In the genomic region with DNA sequence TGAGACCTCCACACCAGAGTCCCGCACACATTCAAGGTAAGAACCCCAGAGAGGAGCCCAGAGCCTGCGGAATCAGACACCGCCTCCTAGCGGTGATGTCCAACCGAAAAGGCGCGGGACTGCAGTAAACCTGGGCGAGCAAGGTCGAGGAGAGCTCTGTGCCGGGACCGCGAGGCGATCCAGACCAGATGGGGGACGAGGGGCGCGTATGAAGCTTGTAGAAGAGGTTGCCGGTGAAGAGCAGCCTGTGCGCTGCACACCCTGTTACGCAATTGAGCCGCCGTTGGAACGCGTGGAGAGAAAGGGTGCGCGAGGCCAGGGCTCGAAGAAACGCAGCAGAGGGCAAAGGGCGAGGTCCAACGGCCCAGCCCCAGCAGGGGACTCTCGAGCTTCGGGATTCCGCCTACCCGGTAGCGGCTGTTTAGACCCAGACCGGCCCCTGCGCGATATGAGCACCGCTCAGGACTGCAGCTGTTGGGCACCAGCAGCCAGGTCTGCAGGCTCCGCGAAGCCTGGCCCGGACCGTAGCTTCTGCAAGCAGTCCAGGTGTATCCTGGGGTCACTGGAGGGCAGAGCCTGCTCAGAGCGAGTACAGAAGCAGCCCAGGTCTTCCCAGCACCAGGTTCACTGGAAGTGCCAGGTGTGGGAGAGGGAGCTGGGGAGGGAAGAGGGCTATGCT, we compare ENCODE assay signal across 1 cellular context.
A peak's percentile ranks its signal among the peaks of the same experiment; 100 is the strongest.
TF ChIP-seq lines count a peak whose summit lies in the region.

No MANE protein-coding gene starts in this region.

TF ChIP-seq in WTC11, 78 proteins besides CTCF, POLR2A, EP300 and RAD21 (continued from another document):
- TF ChIP-seq, protein P1, sequence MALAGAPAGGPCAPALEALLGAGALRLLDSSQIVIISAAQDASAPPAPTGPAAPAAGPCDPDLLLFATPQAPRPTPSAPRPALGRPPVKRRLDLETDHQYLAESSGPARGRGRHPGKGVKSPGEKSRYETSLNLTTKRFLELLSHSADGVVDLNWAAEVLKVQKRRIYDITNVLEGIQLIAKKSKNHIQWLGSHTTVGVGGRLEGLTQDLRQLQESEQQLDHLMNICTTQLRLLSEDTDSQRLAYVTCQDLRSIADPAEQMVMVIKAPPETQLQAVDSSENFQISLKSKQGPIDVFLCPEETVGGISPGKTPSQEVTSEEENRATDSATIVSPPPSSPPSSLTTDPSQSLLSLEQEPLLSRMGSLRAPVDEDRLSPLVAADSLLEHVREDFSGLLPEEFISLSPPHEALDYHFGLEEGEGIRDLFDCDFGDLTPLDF (CRISPR knock-in tag; IDR thresholded peaks at IDR 0.05): no peak
- TF ChIP-seq, protein P2, sequence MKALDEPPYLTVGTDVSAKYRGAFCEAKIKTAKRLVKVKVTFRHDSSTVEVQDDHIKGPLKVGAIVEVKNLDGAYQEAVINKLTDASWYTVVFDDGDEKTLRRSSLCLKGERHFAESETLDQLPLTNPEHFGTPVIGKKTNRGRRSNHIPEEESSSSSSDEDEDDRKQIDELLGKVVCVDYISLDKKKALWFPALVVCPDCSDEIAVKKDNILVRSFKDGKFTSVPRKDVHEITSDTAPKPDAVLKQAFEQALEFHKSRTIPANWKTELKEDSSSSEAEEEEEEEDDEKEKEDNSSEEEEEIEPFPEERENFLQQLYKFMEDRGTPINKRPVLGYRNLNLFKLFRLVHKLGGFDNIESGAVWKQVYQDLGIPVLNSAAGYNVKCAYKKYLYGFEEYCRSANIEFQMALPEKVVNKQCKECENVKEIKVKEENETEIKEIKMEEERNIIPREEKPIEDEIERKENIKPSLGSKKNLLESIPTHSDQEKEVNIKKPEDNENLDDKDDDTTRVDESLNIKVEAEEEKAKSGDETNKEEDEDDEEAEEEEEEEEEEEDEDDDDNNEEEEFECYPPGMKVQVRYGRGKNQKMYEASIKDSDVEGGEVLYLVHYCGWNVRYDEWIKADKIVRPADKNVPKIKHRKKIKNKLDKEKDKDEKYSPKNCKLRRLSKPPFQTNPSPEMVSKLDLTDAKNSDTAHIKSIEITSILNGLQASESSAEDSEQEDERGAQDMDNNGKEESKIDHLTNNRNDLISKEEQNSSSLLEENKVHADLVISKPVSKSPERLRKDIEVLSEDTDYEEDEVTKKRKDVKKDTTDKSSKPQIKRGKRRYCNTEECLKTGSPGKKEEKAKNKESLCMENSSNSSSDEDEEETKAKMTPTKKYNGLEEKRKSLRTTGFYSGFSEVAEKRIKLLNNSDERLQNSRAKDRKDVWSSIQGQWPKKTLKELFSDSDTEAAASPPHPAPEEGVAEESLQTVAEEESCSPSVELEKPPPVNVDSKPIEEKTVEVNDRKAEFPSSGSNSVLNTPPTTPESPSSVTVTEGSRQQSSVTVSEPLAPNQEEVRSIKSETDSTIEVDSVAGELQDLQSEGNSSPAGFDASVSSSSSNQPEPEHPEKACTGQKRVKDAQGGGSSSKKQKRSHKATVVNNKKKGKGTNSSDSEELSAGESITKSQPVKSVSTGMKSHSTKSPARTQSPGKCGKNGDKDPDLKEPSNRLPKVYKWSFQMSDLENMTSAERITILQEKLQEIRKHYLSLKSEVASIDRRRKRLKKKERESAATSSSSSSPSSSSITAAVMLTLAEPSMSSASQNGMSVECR (CRISPR knock-in tag; IDR thresholded peaks at IDR 0.05; ENCODE audit: borderline replicate concordance): no peak
- TF ChIP-seq GABPB1 (CRISPR knock-in tag; IDR thresholded peaks at IDR 0.05) (peak; percentile 42; the same call in 1 of the 2 replicates), OVOL2 (CRISPR knock-in tag; IDR thresholded peaks at IDR 0.05; ENCODE audit: borderline replicate concordance) (no peak), ESRRA (CRISPR knock-in tag; IDR thresholded peaks at IDR 0.05; ENCODE audit: borderline replicate concordance) (no peak), ZNF138 (CRISPR knock-in tag; conservative IDR thresholded peaks at IDR 0.05) (no peak), FOXP1 (CRISPR knock-in tag; IDR thresholded peaks at IDR 0.05; ENCODE audit: borderline replicate concordance) (peak; percentile 41; the same call in 1 of the 2 replicates), ZNF121 (CRISPR knock-in tag; IDR thresholded peaks at IDR 0.05) (no peak), SMAD4 (CRISPR knock-in tag; IDR thresholded peaks at IDR 0.05) (no peak), NFE2L1 (CRISPR knock-in tag; IDR thresholded peaks at IDR 0.05) (no peak), ZNF396 (CRISPR knock-in tag; IDR thresholded peaks at IDR 0.05; ENCODE audit: borderline replicate concordance) (no peak), ZNF416 (CRISPR knock-in tag; IDR thresholded peaks at IDR 0.05) (no peak), JUN (CRISPR knock-in tag; IDR thresholded peaks at IDR 0.05) (no peak)
- TF ChIP-seq, protein P3, sequence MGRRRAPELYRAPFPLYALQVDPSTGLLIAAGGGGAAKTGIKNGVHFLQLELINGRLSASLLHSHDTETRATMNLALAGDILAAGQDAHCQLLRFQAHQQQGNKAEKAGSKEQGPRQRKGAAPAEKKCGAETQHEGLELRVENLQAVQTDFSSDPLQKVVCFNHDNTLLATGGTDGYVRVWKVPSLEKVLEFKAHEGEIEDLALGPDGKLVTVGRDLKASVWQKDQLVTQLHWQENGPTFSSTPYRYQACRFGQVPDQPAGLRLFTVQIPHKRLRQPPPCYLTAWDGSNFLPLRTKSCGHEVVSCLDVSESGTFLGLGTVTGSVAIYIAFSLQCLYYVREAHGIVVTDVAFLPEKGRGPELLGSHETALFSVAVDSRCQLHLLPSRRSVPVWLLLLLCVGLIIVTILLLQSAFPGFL (CRISPR knock-in tag; IDR thresholded peaks at IDR 0.05; ENCODE audit: borderline replicate concordance): no peak
- TF ChIP-seq, protein P4, sequence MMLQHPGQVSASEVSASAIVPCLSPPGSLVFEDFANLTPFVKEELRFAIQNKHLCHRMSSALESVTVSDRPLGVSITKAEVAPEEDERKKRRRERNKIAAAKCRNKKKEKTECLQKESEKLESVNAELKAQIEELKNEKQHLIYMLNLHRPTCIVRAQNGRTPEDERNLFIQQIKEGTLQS (CRISPR knock-in tag; conservative IDR thresholded peaks at IDR 0.05): no peak
- TF ChIP-seq, protein P5, sequence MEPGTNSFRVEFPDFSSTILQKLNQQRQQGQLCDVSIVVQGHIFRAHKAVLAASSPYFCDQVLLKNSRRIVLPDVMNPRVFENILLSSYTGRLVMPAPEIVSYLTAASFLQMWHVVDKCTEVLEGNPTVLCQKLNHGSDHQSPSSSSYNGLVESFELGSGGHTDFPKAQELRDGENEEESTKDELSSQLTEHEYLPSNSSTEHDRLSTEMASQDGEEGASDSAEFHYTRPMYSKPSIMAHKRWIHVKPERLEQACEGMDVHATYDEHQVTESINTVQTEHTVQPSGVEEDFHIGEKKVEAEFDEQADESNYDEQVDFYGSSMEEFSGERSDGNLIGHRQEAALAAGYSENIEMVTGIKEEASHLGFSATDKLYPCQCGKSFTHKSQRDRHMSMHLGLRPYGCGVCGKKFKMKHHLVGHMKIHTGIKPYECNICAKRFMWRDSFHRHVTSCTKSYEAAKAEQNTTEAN (CRISPR knock-in tag; IDR thresholded peaks at IDR 0.05): peak; percentile 52; the same call in 1 of the 2 replicates
- TF ChIP-seq, protein P6, sequence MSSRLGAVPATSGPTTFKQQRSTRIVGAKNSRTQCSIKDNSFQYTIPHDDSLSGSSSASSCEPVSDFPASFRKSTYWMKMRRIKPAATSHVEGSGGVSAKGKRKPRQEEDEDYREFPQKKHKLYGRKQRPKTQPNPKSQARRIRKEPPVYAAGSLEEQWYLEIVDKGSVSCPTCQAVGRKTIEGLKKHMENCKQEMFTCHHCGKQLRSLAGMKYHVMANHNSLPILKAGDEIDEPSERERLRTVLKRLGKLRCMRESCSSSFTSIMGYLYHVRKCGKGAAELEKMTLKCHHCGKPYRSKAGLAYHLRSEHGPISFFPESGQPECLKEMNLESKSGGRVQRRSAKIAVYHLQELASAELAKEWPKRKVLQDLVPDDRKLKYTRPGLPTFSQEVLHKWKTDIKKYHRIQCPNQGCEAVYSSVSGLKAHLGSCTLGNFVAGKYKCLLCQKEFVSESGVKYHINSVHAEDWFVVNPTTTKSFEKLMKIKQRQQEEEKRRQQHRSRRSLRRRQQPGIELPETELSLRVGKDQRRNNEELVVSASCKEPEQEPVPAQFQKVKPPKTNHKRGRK (CRISPR knock-in tag; IDR thresholded peaks at IDR 0.05; ENCODE audit: borderline replicate concordance): no peak
- TF ChIP-seq, protein P7, sequence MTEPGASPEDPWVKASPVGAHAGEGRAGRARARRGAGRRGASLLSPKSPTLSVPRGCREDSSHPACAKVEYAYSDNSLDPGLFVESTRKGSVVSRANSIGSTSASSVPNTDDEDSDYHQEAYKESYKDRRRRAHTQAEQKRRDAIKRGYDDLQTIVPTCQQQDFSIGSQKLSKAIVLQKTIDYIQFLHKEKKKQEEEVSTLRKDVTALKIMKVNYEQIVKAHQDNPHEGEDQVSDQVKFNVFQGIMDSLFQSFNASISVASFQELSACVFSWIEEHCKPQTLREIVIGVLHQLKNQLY (CRISPR knock-in tag; IDR thresholded peaks at IDR 0.05): no peak
- TF ChIP-seq, protein P8, sequence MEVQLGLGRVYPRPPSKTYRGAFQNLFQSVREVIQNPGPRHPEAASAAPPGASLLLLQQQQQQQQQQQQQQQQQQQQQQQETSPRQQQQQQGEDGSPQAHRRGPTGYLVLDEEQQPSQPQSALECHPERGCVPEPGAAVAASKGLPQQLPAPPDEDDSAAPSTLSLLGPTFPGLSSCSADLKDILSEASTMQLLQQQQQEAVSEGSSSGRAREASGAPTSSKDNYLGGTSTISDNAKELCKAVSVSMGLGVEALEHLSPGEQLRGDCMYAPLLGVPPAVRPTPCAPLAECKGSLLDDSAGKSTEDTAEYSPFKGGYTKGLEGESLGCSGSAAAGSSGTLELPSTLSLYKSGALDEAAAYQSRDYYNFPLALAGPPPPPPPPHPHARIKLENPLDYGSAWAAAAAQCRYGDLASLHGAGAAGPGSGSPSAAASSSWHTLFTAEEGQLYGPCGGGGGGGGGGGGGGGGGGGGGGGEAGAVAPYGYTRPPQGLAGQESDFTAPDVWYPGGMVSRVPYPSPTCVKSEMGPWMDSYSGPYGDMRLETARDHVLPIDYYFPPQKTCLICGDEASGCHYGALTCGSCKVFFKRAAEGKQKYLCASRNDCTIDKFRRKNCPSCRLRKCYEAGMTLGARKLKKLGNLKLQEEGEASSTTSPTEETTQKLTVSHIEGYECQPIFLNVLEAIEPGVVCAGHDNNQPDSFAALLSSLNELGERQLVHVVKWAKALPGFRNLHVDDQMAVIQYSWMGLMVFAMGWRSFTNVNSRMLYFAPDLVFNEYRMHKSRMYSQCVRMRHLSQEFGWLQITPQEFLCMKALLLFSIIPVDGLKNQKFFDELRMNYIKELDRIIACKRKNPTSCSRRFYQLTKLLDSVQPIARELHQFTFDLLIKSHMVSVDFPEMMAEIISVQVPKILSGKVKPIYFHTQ (CRISPR knock-in tag; IDR thresholded peaks at IDR 0.05): no peak
